1 cellular context compared by ENCODE assay signal in genomic region chr1:244212219-244212618, GRCh38.
TF ChIP-seq lines count a peak whose summit lies in the region.

No MANE protein-coding gene starts in this region.

TF ChIP-seq in IMR-90, 13 proteins besides CTCF, POLR2A, EP300 and RAD21 (continued from another document):
- TF ChIP-seq USF2 (IDR thresholded peaks at IDR 0.05; ENCODE audit: low read depth, low read length) (no peak), ELK1 (IDR thresholded peaks at IDR 0.05; ENCODE audit: borderline replicate concordance, low read depth, low read length) (no peak), MXI1 (IDR thresholded peaks at IDR 0.05; ENCODE audit: borderline replicate concordance, low read depth, low read length) (no peak), FOS (IDR thresholded peaks at IDR 0.05; ENCODE audit: low read depth, low read length) (no peak)
